19 cellular contexts compared by ENCODE assay signal in genomic region chr3:61077551-61077950, GRCh38.
A peak's percentile ranks its signal among the peaks of the same experiment; 100 is the strongest.
DNase-seq lines count a peak whose midpoint lies in the region; ATAC-seq, FAIRE-seq and TF ChIP-seq lines count a peak whose summit lies in the region.
"Had no signal": no experiment of that assay in that cellular context is flagged by ENCODE, and none has a peak within 500 bp of the region (broad histone marks: within the 10 kb centered on the region; RNA-seq: fewer than 3 reads in every experiment).

No MANE protein-coding gene starts in this region.

- POLR2A ChIA-PET in K562 (lab: Yijun Ruan, JAX), result no interaction called here

- H3K9me1 ChIP-seq in K562 (ENCODE audit: control insufficient read depth, insufficient read depth, low read length), result no peaks in the 10 kb centered on the region

- no peak overlapping the region for H3K4me3 ChIP-seq in K562
- H3K4me3 ChIP-seq in ectodermal cell (ENCODE audit: insufficient read depth, low read depth, low read length), result no peak overlapping the region
- no peak overlapping the region for H3K4me3 ChIP-seq in mesendoderm (ENCODE audit: low read length)
- H3K4me3 ChIP-seq in neuronal stem cell (ENCODE audit: low read length in 2 of 2), result no peak overlapping the region
- H3K4me3 ChIP-seq: GM12878, GM23338 had no signal

- no peak for FAIRE-seq in K562 (lab: Jason Lieb, UNC)
- FAIRE-seq: GM12878 had no signal

- no peak overlapping the region for H2AFZ ChIP-seq in K562 (ENCODE audit: low read depth, low read length)
- no peak overlapping the region for H2AFZ ChIP-seq in neuronal stem cell (ENCODE audit: low read length)
- H2AFZ ChIP-seq: GM23338 had no signal

- H4K91ac ChIP-seq in neuronal stem cell (ENCODE audit: low read depth, low read length, poor library complexity), result no peak overlapping the region

- intact Hi-C loops in K562 (cut with micrococcal nuclease), result no loop called here

- no peaks in the 10 kb centered on the region for H4K20me1 ChIP-seq in K562 (replicated peaks; ENCODE audit: control insufficient read depth, insufficient read depth, low read length)

- H3K9ac ChIP-seq in K562 (ENCODE audit: insufficient read depth in 1 of 2, low read depth in 2 of 2, low read length in 2 of 2), result no peak overlapping the region
- no peak overlapping the region for H3K9ac ChIP-seq in mesendoderm (ENCODE audit: low read length)
- no peak overlapping the region for H3K9ac ChIP-seq in neuronal stem cell (ENCODE audit: low read depth, low read length, poor library complexity)

- H2BK12ac ChIP-seq in neuronal stem cell (ENCODE audit: low read length), result no peak overlapping the region

- H3K79me1 ChIP-seq in mesendoderm (ENCODE audit: low read length) (no peaks in the 10 kb centered on the region), neuronal stem cell (ENCODE audit: low read depth, low read length) (no peaks in the 10 kb centered on the region)

- H3K4me1 ChIP-seq in K562 (replicated peaks in 1 of 2; ENCODE audit: control insufficient read depth in 2 of 2, insufficient read depth in 2 of 2, low read length in 2 of 2) (no peaks in the 10 kb centered on the region), ectodermal cell (ENCODE audit: control insufficient read depth, insufficient read depth, low read length) (peaks cover 41% of the 10 kb centered on the region), mesendoderm (ENCODE audit: control insufficient read depth, low read depth, low read length) (no peaks in the 10 kb centered on the region), neuronal stem cell (ENCODE audit: control insufficient read depth in 2 of 2, insufficient read depth in 1 of 2, low read depth in 1 of 2, low read length in 2 of 2) (peaks cover 17 to 28% of the 10 kb centered on the region in 2 donors)

- H3K27me3 ChIP-seq in K562 (ENCODE audit: control insufficient read depth in 2 of 2, insufficient read depth in 2 of 2, low read length in 2 of 2) (no peaks in the 10 kb centered on the region), ectodermal cell (ENCODE audit: control insufficient read depth, insufficient read depth, low read length, poor library complexity, severe bottlenecking) (no peaks in the 10 kb centered on the region), mesendoderm (ENCODE audit: insufficient read depth, low read length, poor library complexity) (no peaks in the 10 kb centered on the region), neuronal stem cell (ENCODE audit: control insufficient read depth in 3 of 3, insufficient read depth in 3 of 3, low read depth in 1 of 3, low read length in 3 of 3) (no peaks in the 10 kb centered on the region)

- H3K36me3 ChIP-seq in K562 (ENCODE audit: control insufficient read depth, insufficient read depth, low read length) (no peaks in the 10 kb centered on the region), ectodermal cell (ENCODE audit: control insufficient read depth, insufficient read depth, low read length) (no peaks in the 10 kb centered on the region), mesendoderm (ENCODE audit: control insufficient read depth, insufficient read depth, low read length) (no peaks in the 10 kb centered on the region), neuronal stem cell (replicated peaks in 1 of 2; ENCODE audit: control insufficient read depth in 2 of 2, insufficient read depth in 2 of 2, low read length in 2 of 2) (no peaks in the 10 kb centered on the region)

- H2BK15ac ChIP-seq in mesendoderm (replicated peaks; ENCODE audit: low read depth) (no peak overlapping the region), neuronal stem cell (ENCODE audit: low read length) (no peak overlapping the region)

- H4K8ac ChIP-seq in mesendoderm (ENCODE audit: low read depth, low read length) (no peak overlapping the region), neuronal stem cell (ENCODE audit: low read depth, low read length) (no peak overlapping the region)

- H2BK120ac ChIP-seq in mesendoderm (ENCODE audit: low read depth, low read length), result no peak overlapping the region
- no peak overlapping the region for H2BK120ac ChIP-seq in neuronal stem cell (ENCODE audit: low read depth, low read length)

- no peak overlapping the region for H3K27ac ChIP-seq in K562 (ENCODE audit: extremely low read depth, low read depth, low read length)
- peak overlapping the region; percentile 45 for H3K27ac ChIP-seq in ectodermal cell (ENCODE audit: insufficient read depth, low read depth, low read length, poor library complexity, severe bottlenecking)
- no peak overlapping the region for H3K27ac ChIP-seq in mesendoderm (ENCODE audit: low read depth, low read length)
- no peak overlapping the region for H3K27ac ChIP-seq in neuronal stem cell (replicated peaks; ENCODE audit: low read length)

- no TSS peak for BruUV-seq in K562 (replicated peaks; lab: Mats Ljungman, UMichigan)

- no peak overlapping the region for H3K14ac ChIP-seq in neuronal stem cell (ENCODE audit: low read length)

- no peak overlapping the region for H3K4me2 ChIP-seq in K562 (ENCODE audit: insufficient read depth, low read length)
- no peak overlapping the region for H3K4me2 ChIP-seq in mesendoderm (ENCODE audit: low read length)
- H3K4me2 ChIP-seq in neuronal stem cell (ENCODE audit: insufficient read depth, low read length, poor library complexity, severe bottlenecking), result peak overlapping the region; percentile 2
- H3K4me2 ChIP-seq: GM23338 had no signal

- H3K18ac ChIP-seq in mesendoderm (ENCODE audit: low read length) (no peak overlapping the region), neuronal stem cell (ENCODE audit: low read length) (no peak overlapping the region)

- H2BK5ac ChIP-seq in mesendoderm (ENCODE audit: low read length) (no peak overlapping the region), neuronal stem cell (ENCODE audit: low read length) (no peak overlapping the region)

- no peak overlapping the region for H3K4ac ChIP-seq in mesendoderm (ENCODE audit: low read depth, low read length)
- H3K4ac ChIP-seq in neuronal stem cell (ENCODE audit: low read length), result no peak overlapping the region

- 20% methylated on average over 1 of the region's 1 CpG for WGBS in K562 (ENCODE audit: insufficient coverage, low coverage, missing lambda C conversion rate)
- no CpG with 5 or more reads among the region's 1 CpG for whole genome bisulfite sequencing in ectodermal cell, 2 experiments
- no CpG with 5 or more reads among the region's 1 CpG for WGBS in mesendoderm (ENCODE audit: extremely low coverage, insufficient coverage, low lambda C conversion rate)
- no CpG with 5 or more reads among the region's 1 CpG for WGBS in neuronal stem cell (ENCODE audit: extremely low coverage in 2 of 2, insufficient read length in 2 of 2, insufficient replicate concordance in 1 of 2), 2 donors

- no peak overlapping the region for H2AK5ac ChIP-seq in mesendoderm (ENCODE audit: low read length)
- H2AK5ac ChIP-seq in neuronal stem cell (ENCODE audit: low read depth, low read length), result no peak overlapping the region

- no peak for DNase-seq in K562 (ENCODE audit: extremely low read depth in 1 of 4, low spot score in 3 of 4)
- peak; percentile 92 for DNase-seq in mesendoderm
- DNase-seq in neuronal stem cell (ENCODE audit: low spot score), result no peak
- no peak for DNase-seq in NOMO-1 treated with dmso at 0.1 percent for 144 hours (lab: John Stamatoyannopoulos, UW; ENCODE audit: unreplicated experiment)
- no peak for DNase-seq in HCEC 1CT
- no peak for DNase-seq in kidney glomerular epithelial cell (lab: John Stamatoyannopoulos, UW)
- DNase-seq in stimulated activated CD8-positive, alpha-beta memory T cell treated with anti-CD3 and anti-CD28 coated beads, Interleukin-4, amount 100 ng/mL, for 48 hours, result no peak
- DNase-seq: C1 segment of cervical spinal cord; Calu3; CD4-positive, alpha-beta memory T cell; COR-L47; DMS79; EL; GDM1; H9; HFFc6 had no signal

- H3K79me2 ChIP-seq in K562 (ENCODE audit: control insufficient read depth, insufficient read depth, low read length) (no peaks in the 10 kb centered on the region), mesendoderm (ENCODE audit: control insufficient read depth, insufficient read depth, low read length) (no peaks in the 10 kb centered on the region)

- H3K9me3 ChIP-seq in K562 (replicated peaks; ENCODE audit: control insufficient read depth, insufficient read depth, low read depth, low read length) (no peaks in the 10 kb centered on the region), ectodermal cell (ENCODE audit: control insufficient read depth, low read length) (no peaks in the 10 kb centered on the region), neuronal stem cell (replicated peaks in 1 of 2; ENCODE audit: control insufficient read depth in 2 of 2, insufficient read depth in 1 of 2, low read depth in 1 of 2, low read length in 2 of 2) (no peaks in the 10 kb centered on the region)

- H3K56ac ChIP-seq in mesendoderm (ENCODE audit: low read length), result no peak overlapping the region

- H4K5ac ChIP-seq in mesendoderm (ENCODE audit: low read length), result no peak overlapping the region

- ATAC-seq in K562, result no peak
- ATAC-seq: GM12878, GM23338 had no signal

- H3K23ac ChIP-seq in mesendoderm (ENCODE audit: low read length) (no peak overlapping the region), neuronal stem cell (ENCODE audit: low read depth, low read length, poor library complexity) (no peak overlapping the region)

- TF ChIP-seq POLR2A in K562 (conservative IDR thresholded peaks at IDR 0.05), result no peak

- no peak for TF ChIP-seq CTCF in K562 (IDR thresholded peaks at IDR 0.05 in 2 of 3, conservative IDR thresholded peaks at IDR 0.05 in 1 of 3; ENCODE audit: insufficient read depth in 2 of 3, low read depth in 1 of 3, low read length in 3 of 3)

- TF ChIP-seq RAD21 in K562 (CRISPR knock-in tag; conservative IDR thresholded peaks at IDR 0.05 in 1 of 2, IDR thresholded peaks at IDR 0.05 in 1 of 2), result no peak

- TF ChIP-seq EP300 in K562 (IDR thresholded peaks at IDR 0.05; ENCODE audit: low read length), result no peak

- CTCF ChIA-PET in K562 (lab: Yijun Ruan, JAX; ENCODE audit: low intra/inter-chr PET ratio), result no interaction called here

- in situ Hi-C loops in K562 (cut with MboI), result no loop called here

TF ChIP-seq in K562, 482 proteins besides CTCF, POLR2A, EP300 and RAD21 (continues in another document):
- TF ChIP-seq BRF2 (IDR thresholded peaks at IDR 0.05; ENCODE audit: borderline replicate concordance, insufficient read depth, insufficient read length) (no peak), ESRRB (CRISPR knock-in tag; IDR thresholded peaks at IDR 0.05; ENCODE audit: borderline replicate concordance) (no peak)
